In genomic region chr7:140680886-140681285, GRCh38 we compare ENCODE assay signal across 1 cellular context.
TF ChIP-seq lines count a peak whose summit lies in the region.

No MANE protein-coding gene starts in this region.

TF ChIP-seq in WTC11, 78 proteins besides CTCF, POLR2A, EP300 and RAD21 (continued from another document):
- TF ChIP-seq USF2 (CRISPR knock-in tag; IDR thresholded peaks at IDR 0.05) (no peak), HMGA2 (CRISPR knock-in tag; IDR thresholded peaks at IDR 0.05) (no peak)
TF ChIP-seq in WTC11: peak in this region for 0.
